1 cellular context compared by ENCODE assay signal in genomic region chrX:39985116-39985515, GRCh38.
TF ChIP-seq lines count a peak whose summit lies in the region.

No MANE protein-coding gene starts in this region.

TF ChIP-seq in H1, 55 proteins besides CTCF, POLR2A, EP300 and RAD21:
- TF ChIP-seq ATF3 (IDR thresholded peaks at IDR 0.05; ENCODE audit: insufficient read depth, low read depth, low read length) (no peak), NANOG (IDR thresholded peaks at IDR 0.05; ENCODE audit: insufficient read depth, low read depth, low read length, poor library complexity, severe bottlenecking) (no peak), CTBP2 (IDR thresholded peaks at IDR 0.05; ENCODE audit: borderline replicate concordance, insufficient read depth, insufficient read length, low read length) (no peak), PHF8 (conservative IDR thresholded peaks at IDR 0.05; ENCODE audit: low read depth, low read length) (no peak), GTF2F1 (IDR thresholded peaks at IDR 0.05; ENCODE audit: borderline replicate concordance, low read depth, low read length) (no peak), SIX5 (IDR thresholded peaks at IDR 0.05; ENCODE audit: low read depth, low read length) (no peak), SIN3A (conservative IDR thresholded peaks at IDR 0.05 in 1 of 2, IDR thresholded peaks at IDR 0.05 in 1 of 2; ENCODE audit: low read depth in 1 of 2, low read length in 2 of 2) (no peak), BRCA1 (IDR thresholded peaks at IDR 0.05; ENCODE audit: low read depth, low read length) (no peak), SIRT6 (IDR thresholded peaks at IDR 0.05; ENCODE audit: low read length) (no peak), GABPA (IDR thresholded peaks at IDR 0.05; ENCODE audit: borderline replicate concordance, insufficient read depth, low read length) (no peak), SP1 (IDR thresholded peaks at IDR 0.05; ENCODE audit: low read depth, low read length) (no peak), CBX5 (IDR thresholded peaks at IDR 0.05; ENCODE audit: low read depth, low read length) (no peak), EZH2 (IDR thresholded peaks at IDR 0.05; ENCODE audit: low read depth, low read length, severe bottlenecking) (no peak), RFX5 (IDR thresholded peaks at IDR 0.05; ENCODE audit: borderline replicate concordance, low read depth, low read length) (no peak), RNF2 (IDR thresholded peaks at IDR 0.05; ENCODE audit: borderline replicate concordance, low read depth, low read length, missing control alignments, poor library complexity, severe bottlenecking) (no peak), CHD1 (IDR thresholded peaks at IDR 0.05; ENCODE audit: low read depth, low read length) (no peak), TAF1 (IDR thresholded peaks at IDR 0.05; ENCODE audit: low read depth, low read length) (no peak), HDAC2 (IDR thresholded peaks at IDR 0.05; ENCODE audit: borderline replicate concordance in 1 of 2, low read depth in 2 of 2, low read length in 2 of 2) (no peak), KDM1A (IDR thresholded peaks at IDR 0.05; ENCODE audit: borderline replicate concordance, low read length) (no peak)
TF ChIP-seq in H1: peak in this region for 0.
